In genomic region chr3:136787226-136787793, GRCh38 we compare ENCODE assay signal across 8 cellular contexts. TPM values are rescaled to one million over a fixed set of nuclear protein-coding genes. Genes with fewer than 3 reads are reported as not detected.
A peak's percentile ranks its signal among the peaks of the same experiment; 100 is the strongest.
DNase-seq lines count a peak whose midpoint lies in the region; ATAC-seq and TF ChIP-seq lines count a peak whose summit lies in the region.

No MANE protein-coding gene starts in this region.

- POLR2A ChIA-PET in A673 (lab: Charles Lee; ENCODE audit: low non-redundant PET) = no interaction called here

- intact Hi-C loops in A673 (cut with micrococcal nuclease; ENCODE audit: unreplicated experiment) = no loop called here
- intact Hi-C loops in sigmoid colon (cut with DNase I) = loop anchor here (5.0 kb wide), 1 partner anchor 75 kb away; the partner anchor contains the start of gene NCK1

- H3K4me3 ChIP-seq in A673 (ENCODE audit: low read depth, low read length, poor library complexity, severe bottlenecking) (no peak overlapping the region), WERI-Rb-1 (ENCODE audit: low read depth, low read length) (no peak overlapping the region), fibroblast of pulmonary artery (replicated peaks; ENCODE audit: low read depth, low read length) (peak overlapping the region; percentile 44), sigmoid colon (peak overlapping the region in 1 of 4 donors; percentile 27)

- peaks cover 25% of the 10 kb centered on the region for H3K4me1 ChIP-seq in A673 (ENCODE audit: insufficient read depth, low read length, poor library complexity, severe bottlenecking)
- peaks cover 0 to 31% (median 27%) of the 10 kb centered on the region in 4 donors for H3K4me1 ChIP-seq in sigmoid colon

- H3K27me3 ChIP-seq in A673 (replicated peaks; ENCODE audit: insufficient read depth, low read depth, low read length, poor library complexity) (no peaks in the 10 kb centered on the region), WERI-Rb-1 (ENCODE audit: insufficient read depth, low read depth, severe bottlenecking) (no peaks in the 10 kb centered on the region), sigmoid colon (no peaks in the 10 kb centered on the region)

- peak; percentile 34 for DNase-seq in A673 (ENCODE audit: low spot score)
- DNase-seq in WERI-Rb-1 = peak; percentile 14
- DNase-seq in fibroblast of pulmonary artery (ENCODE audit: low read depth) = peak; percentile 31
- no peak for DNase-seq in sigmoid colon
- no peak for DNase-seq in SHP77 treated with DMSO at 0.1 percent for 48 hours (lab: John Stamatoyannopoulos, UW)
- DNase-seq in DMS79 (lab: John Stamatoyannopoulos, UW) = no peak

- no TSS peak for BruUV-seq in A673 (replicated peaks; lab: Mats Ljungman, UMichigan)

- H3K9me3 ChIP-seq in A673 (ENCODE audit: low read depth, low read length, poor library complexity, severe bottlenecking) = no peaks in the 10 kb centered on the region
- H3K9me3 ChIP-seq in WERI-Rb-1 (ENCODE audit: severe bottlenecking) = peaks cover under 1% of the 10 kb centered on the region
- H3K9me3 ChIP-seq in sigmoid colon = no peaks in the 10 kb centered on the region

- no peaks in the 10 kb centered on the region for H3K36me3 ChIP-seq in A673 (ENCODE audit: insufficient read depth, low read length, poor library complexity, severe bottlenecking)
- H3K36me3 ChIP-seq in WERI-Rb-1 = no peaks in the 10 kb centered on the region
- no peaks in the 10 kb centered on the region for H3K36me3 ChIP-seq in sigmoid colon

- H3K27ac ChIP-seq in A673 (ENCODE audit: low read depth, low read length, poor library complexity, severe bottlenecking) (peak overlapping the region; percentile 90), WERI-Rb-1 (no peak overlapping the region), sigmoid colon (peak overlapping the region; percentile 64 to 76 (median 66))

- 57 to 60% methylated on average over 3 of the region's 3 CpGs for WGBS in sigmoid colon, 2 donors

- ATAC-seq in GM18519 (IDR thresholded peaks at IDR 0.05; ENCODE audit: low FRiP score, unreplicated experiment) (peak; percentile 77), HG03066 (IDR thresholded peaks at IDR 0.05; ENCODE audit: low read depth, unreplicated experiment) (peak; percentile 58)

- no peak for TF ChIP-seq POLR2A in sigmoid colon (IDR thresholded peaks at IDR 0.05)

- CTCF ChIA-PET in A673 (lab: Charles Lee) = interaction anchor here (0.6 kb wide), 1 partner anchor 357 kb away, joined by 9 read pairs; no protein-coding TSS in a partner anchor

- no peak for TF ChIP-seq CTCF in A673 (conservative IDR thresholded peaks at IDR 0.05; ENCODE audit: low read depth, low read length)
- no peak for TF ChIP-seq CTCF in WERI-Rb-1 (IDR thresholded peaks at IDR 0.05; ENCODE audit: low read depth, low read length)
- TF ChIP-seq CTCF in fibroblast of pulmonary artery (IDR thresholded peaks at IDR 0.05; ENCODE audit: low read length, missing control alignments) = no peak
- TF ChIP-seq CTCF in sigmoid colon (IDR thresholded peaks at IDR 0.05) = no peak

- no peak for TF ChIP-seq EP300 in sigmoid colon (IDR thresholded peaks at IDR 0.05)

RNA-seq across cellular contexts. Expression of gene SLC35G2, which starts 31.6 kb away (rescaled TPM):
- total RNA-seq in A673 (2021) (25.0 and 26.4 TPM in 2 replicates), sigmoid colon (1 to 10 TPM; 3.4 to 8.0 (median 5.3) TPM)
- 1 to 10 TPM in 2 of 3 donors, under 1 TPM in 1; 0.69 to 1.8 (median 1.2) TPM for polyA plus RNA-seq in sigmoid colon

RNA-seq across cellular contexts. Expression of gene STAG1, which starts 35.1 kb away (rescaled TPM):
- total RNA-seq in A673 (2021) (43.0 and 47.4 TPM in 2 replicates), sigmoid colon (10 to 100 TPM; 37.3 to 52.8 (median 43.2) TPM)
- polyA plus RNA-seq in sigmoid colon = 10 to 100 TPM; 12.0 to 15.1 (median 13.2) TPM

Comparison
In these comparisons a context has a peak if more than half of its experiments do, and no peak if none do; other contexts are left out.
1. DNase-seq: peak in A673 (single experiment), WERI-Rb-1 (single experiment) and fibroblast of pulmonary artery (single experiment); none in sigmoid colon (single experiment), SHP77 treated with DMSO at 0.1 percent for 48 hours (single experiment) and DMS79 (single experiment).